In genomic region chr2:237996041-237996593, GRCh38 we compare ENCODE assay signal across 14 cellular contexts. TPM values are rescaled to one million over a fixed set of nuclear protein-coding genes. Genes with fewer than 3 reads are reported as not detected.
DNase-seq lines count a peak whose midpoint lies in the region; ATAC-seq, FAIRE-seq and TF ChIP-seq lines count a peak whose summit lies in the region.
"Had no signal": no experiment of that assay in that cellular context is flagged by ENCODE, and none has a peak within 500 bp of the region (broad histone marks: within the 10 kb centered on the region; RNA-seq: fewer than 3 reads in every experiment).

No MANE protein-coding gene starts in this region.

- TF ChIP-seq POLR2A in GM12892 (IDR thresholded peaks at IDR 0.05; ENCODE audit: low read depth, low read length): no peak

- peaks cover 41% of the 10 kb centered on the region for H3K36me3 ChIP-seq in lower lobe of right lung

- peaks cover 51% of the 10 kb centered on the region for H3K4me1 Mint-ChIP-seq in activated T-helper 2 cell treated with anti-CD3 and anti-CD28 coated beads, Interferon-gamma antibody, Interleukin-2, Interleukin-4, amounts not matched to agents 10 μg/mL and 5 μg/mL and 100 μg/mL, durations not matched to agents 14 hours and 24 hours and 36 hours (ENCODE audit: low read depth)

- H3K4me3 Mint-ChIP-seq in activated T-helper 2 cell treated with anti-CD3 and anti-CD28 coated beads, Interferon-gamma antibody, Interleukin-2, Interleukin-4, amounts not matched to agents 10 μg/mL and 5 μg/mL and 100 μg/mL, durations not matched to agents 14 hours and 24 hours and 36 hours (ENCODE audit: low read depth): no peak overlapping the region
- H3K4me3 Mint-ChIP-seq: naive thymus-derived CD8-positive, alpha-beta T cell had no signal

- no peaks in the 10 kb centered on the region for H3K27me3 ChIP-seq in lower lobe of right lung (ENCODE audit: low read depth)
- H3K27me3 ChIP-seq: stomach had no signal

- peak overlapping the region; percentile 72 for H3K27ac Mint-ChIP-seq in activated T-helper 2 cell treated with anti-CD3 and anti-CD28 coated beads, Interferon-gamma antibody, Interleukin-2, Interleukin-4, amounts not matched to agents 10 μg/mL and 5 μg/mL and 100 μg/mL, durations not matched to agents 14 hours and 24 hours and 36 hours

- TF ChIP-seq CTCF in AG10803 (conservative IDR thresholded peaks at IDR 0.05; ENCODE audit: low read length) (no peak), lower lobe of right lung (IDR thresholded peaks at IDR 0.05) (no peak), GM13977 (IDR thresholded peaks at IDR 0.05; ENCODE audit: extremely low read depth, insufficient read depth, missing control alignments) (no peak)

- no peaks in the 10 kb centered on the region for H3K4me1 ChIP-seq in lower lobe of right lung

- in situ Hi-C loops in GM13977 (cut with MboI; ENCODE audit: low pct_unique_long_range_greater_than_20kb, low sequenced_read_pairs, unreplicated experiment): no loop called here

- H3K27ac ChIP-seq in lower lobe of right lung: no peak overlapping the region
- H3K27ac ChIP-seq: stomach had no signal

- H3K9me3 Mint-ChIP-seq in activated T-helper 2 cell treated with anti-CD3 and anti-CD28 coated beads, Interferon-gamma antibody, Interleukin-2, Interleukin-4, amounts not matched to agents 10 μg/mL and 5 μg/mL and 100 μg/mL, durations not matched to agents 14 hours and 24 hours and 36 hours: peaks cover 4% of the 10 kb centered on the region
- H3K9me3 Mint-ChIP-seq: naive thymus-derived CD8-positive, alpha-beta T cell had no signal

- no peak overlapping the region for H3K4me3 ChIP-seq in AG10803 (ENCODE audit: low read length)
- H3K4me3 ChIP-seq in lower lobe of right lung: no peak overlapping the region
- H3K4me3 ChIP-seq: stomach had no signal

- DNase-seq in AG10803 (ENCODE audit: low read depth) (peak; percentile 65), HCEC 1CT (peak; percentile 84), lower lobe of right lung (peak; percentile 54), GM13977 (ENCODE audit: low spot score) (no peak), NCI-H1694 (lab: John Stamatoyannopoulos, UW) (no peak), GM12892 (ENCODE audit: insufficient read length) (no peak)
- no peak for DNase-seq in activated T-helper 2 cell treated with anti-CD3 and anti-CD28 coated beads, Interferon-gamma antibody, Interleukin-2, Interleukin-4, amounts not matched to agents 10 μg/mL and 5 μg/mL and 100 μg/mL, durations not matched to agents 14 hours and 24 hours and 36 hours (ENCODE audit: low spot score)
- DNase-seq in stimulated activated CD4-positive, alpha-beta T cell treated with anti-CD3 and anti-CD28 coated beads, Interleukin-15, amount 100 ng/mL, for 24 hours: no peak
- DNase-seq: activated CD4-positive, alpha-beta T cell treated with anti-CD3 and anti-CD28 coated beads for 1 hour; DMS 273 treated with DMSO at 0.1 percent for 48 hours; naive thymus-derived CD8-positive, alpha-beta T cell; NCI-H2171 treated with DMSO at 0.1 percent for 48 hours; stomach had no signal

- ATAC-seq in lower lobe of right lung: peak; percentile 60 to 67
- ATAC-seq: naive thymus-derived CD8-positive, alpha-beta T cell had no signal

- no peaks in the 10 kb centered on the region for H3K27me3 Mint-ChIP-seq in activated T-helper 2 cell treated with anti-CD3 and anti-CD28 coated beads, Interferon-gamma antibody, Interleukin-2, Interleukin-4, amounts not matched to agents 10 μg/mL and 5 μg/mL and 100 μg/mL, durations not matched to agents 14 hours and 24 hours and 36 hours (ENCODE audit: low read depth)
- H3K27me3 Mint-ChIP-seq: naive thymus-derived CD8-positive, alpha-beta T cell had no signal

- no peaks in the 10 kb centered on the region for H3K9me3 ChIP-seq in lower lobe of right lung
- H3K9me3 ChIP-seq: stomach had no signal

- H3K36me3 Mint-ChIP-seq in activated T-helper 2 cell treated with anti-CD3 and anti-CD28 coated beads, Interferon-gamma antibody, Interleukin-2, Interleukin-4, amounts not matched to agents 10 μg/mL and 5 μg/mL and 100 μg/mL, durations not matched to agents 14 hours and 24 hours and 36 hours (ENCODE audit: low read depth): peaks cover 82% of the 10 kb centered on the region

- intact Hi-C loops in activated T-helper 2 cell treated with anti-CD3 and anti-CD28 coated beads, Interferon-gamma antibody, Interleukin-2, Interleukin-4, amounts not matched to agents 10 μg/mL and 5 μg/mL and 100 μg/mL, durations not matched to agents 14 hours and 24 hours and 36 hours (cut with micrococcal nuclease): loop anchor here (5.0 kb wide), 2 partner anchors 304 to 564 kb away; no protein-coding TSS in a partner anchor
- intact Hi-C loops in lower lobe of right lung (cut with DNase I): no loop called here

- no peak for FAIRE-seq in GM12892 (lab: Jason Lieb, UNC)
- FAIRE-seq: keratinocyte had no signal

RNA-seq across cellular contexts. Expression of gene UBE2F, which starts 29.3 kb away (rescaled TPM):
- 137 and 146 TPM in 2 replicates for total RNA-seq in activated T-helper 2 cell treated with anti-CD3 and anti-CD28 coated beads, Interferon-gamma antibody, Interleukin-2, Interleukin-4, amounts not matched to agents 10 μg/mL and 5 μg/mL and 100 μg/mL, durations not matched to agents 14 hours and 24 hours and 36 hours
- total RNA-seq in lower lobe of right lung: 59.5 TPM
- 16.0 TPM for polyA plus RNA-seq in GM12892 (2012; ENCODE audit: missing spikeins)

Comparison
In these comparisons a context has a peak if more than half of its experiments do, and no peak if none do; other contexts are left out.
1. DNase-seq: peak in AG10803 (single experiment), HCEC 1CT (single experiment) and lower lobe of right lung (single experiment); none in activated T-helper 2 cell treated with anti-CD3 and anti-CD28 coated beads, Interferon-gamma antibody, Interleukin-2, Interleukin-4, amounts not matched to agents 10 μg/mL and 5 μg/mL and 100 μg/mL, durations not matched to agents 14 hours and 24 hours and 36 hours (single experiment), GM13977 (single experiment), NCI-H1694 (single experiment), stimulated activated CD4-positive, alpha-beta T cell treated with anti-CD3 and anti-CD28 coated beads, Interleukin-15, amount 100 ng/mL, for 24 hours (single experiment) and GM12892 (single experiment).